8 cellular contexts compared by ENCODE assay signal in the genomic region with DNA sequence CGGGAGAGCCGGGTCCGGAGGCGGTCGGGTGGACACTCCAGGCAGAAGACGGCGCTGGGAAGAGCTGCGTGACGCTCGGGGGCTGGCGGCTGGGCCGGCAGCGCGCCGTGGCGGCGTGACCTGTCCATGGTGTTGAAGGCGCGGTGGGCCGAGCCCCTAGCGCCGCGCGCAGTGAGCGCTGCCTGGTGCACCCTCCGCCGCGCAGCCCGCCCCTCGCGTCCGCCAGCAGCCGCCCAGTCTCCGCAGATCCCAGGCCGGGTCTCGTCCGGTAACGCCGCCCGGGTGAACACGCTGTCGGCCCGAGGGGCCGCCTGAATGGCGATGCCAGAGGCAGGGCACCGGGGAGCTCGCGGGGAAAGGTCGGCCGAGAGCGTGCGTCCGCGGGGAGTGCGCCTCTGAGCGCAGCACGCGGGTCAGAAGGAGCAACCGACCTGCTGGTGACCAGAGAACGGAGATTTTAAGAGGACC. TPM values are rescaled to one million over a fixed set of nuclear protein-coding genes. Genes with fewer than 3 reads are reported as not detected.
DNase-seq lines count a peak whose midpoint lies in the region; ATAC-seq, FAIRE-seq and TF ChIP-seq lines count a peak whose summit lies in the region.

No MANE protein-coding gene starts in this region.

- in situ Hi-C loops in KBM-7 (cut with MboI; ENCODE audit: low pct_unique_long_range_greater_than_20kb, low sequenced_read_pairs): no loop called here

- ATAC-seq in Right ventricle myocardium superior (ENCODE audit: poor library complexity) (peak; percentile 94), pancreas (peak; percentile 67 to 80 (median 74)), GM18517 (IDR thresholded peaks at IDR 0.05; ENCODE audit: unreplicated experiment) (no peak), HG03521 (IDR thresholded peaks at IDR 0.05; ENCODE audit: unreplicated experiment) (no peak)

- FAIRE-seq in pancreas (lab: Jason Lieb, UNC): no peak

- no peaks in the 10 kb centered on the region for H3K27me3 Mint-ChIP-seq in activated naive CD4-positive, alpha-beta T cell treated with anti-CD3 and anti-CD28 coated beads, Interleukin-2, amount 10 ng/mL, durations not matched to agents 7 days and 5 days

- peaks cover 0 to 12% (median 7%) of the 10 kb centered on the region in 3 donors for H3K4me1 ChIP-seq in pancreas

- H3K27ac ChIP-seq in pancreas: no peak overlapping the region

- H3K36me3 Mint-ChIP-seq in activated naive CD4-positive, alpha-beta T cell treated with anti-CD3 and anti-CD28 coated beads, Interleukin-2, amount 10 ng/mL, durations not matched to agents 7 days and 5 days: peaks cover 2% of the 10 kb centered on the region

- H3K4me3 Mint-ChIP-seq in activated naive CD4-positive, alpha-beta T cell treated with anti-CD3 and anti-CD28 coated beads, Interleukin-2, amount 10 ng/mL, durations not matched to agents 7 days and 5 days: peak overlapping the region; percentile 68

- WGBS in pancreas, 2 donors: 0% methylated on average over 48 to 60 of the region's 60 CpGs

- no peak overlapping the region for H3K27ac Mint-ChIP-seq in activated naive CD4-positive, alpha-beta T cell treated with anti-CD3 and anti-CD28 coated beads, Interleukin-2, amount 10 ng/mL, durations not matched to agents 7 days and 5 days

- no peaks in the 10 kb centered on the region for H3K9me3 Mint-ChIP-seq in activated naive CD4-positive, alpha-beta T cell treated with anti-CD3 and anti-CD28 coated beads, Interleukin-2, amount 10 ng/mL, durations not matched to agents 7 days and 5 days

- peak overlapping the region; percentile 39 to 58 (median 56) for H3K4me3 ChIP-seq in pancreas

- DNase-seq in DMS53 (lab: John Stamatoyannopoulos, UW) (peak; percentile 81), KBM-7 (peak; percentile 42), Right ventricle myocardium superior (peak; percentile 46), pancreas (peak in 3 of 6 donors; percentile 18 to 75 (median 27)), dedifferentiated amniotic fluid mesenchymal stem cell (ENCODE audit: extremely low spot score) (no peak)
- peak; percentile 57 for DNase-seq in activated naive CD4-positive, alpha-beta T cell treated with anti-CD3 and anti-CD28 coated beads, Interleukin-2, amount 10 ng/mL, durations not matched to agents 7 days and 5 days

- no peaks in the 10 kb centered on the region for H3K36me3 ChIP-seq in pancreas

- H3K27me3 ChIP-seq in pancreas: peaks cover 0 to 3% (median 0%) of the 10 kb centered on the region in 4 donors

- CTCF ChIA-PET in activated naive CD4-positive, alpha-beta T cell treated with anti-CD3 and anti-CD28 coated beads, Interleukin-2, amount 10 ng/mL, durations not matched to agents 7 days and 5 days (lab: Charles Lee): interaction anchor here (1.5 kb wide), 1 partner anchor 460 kb away, joined by 10 read pairs; no protein-coding TSS in a partner anchor

- H3K4me1 Mint-ChIP-seq in activated naive CD4-positive, alpha-beta T cell treated with anti-CD3 and anti-CD28 coated beads, Interleukin-2, amount 10 ng/mL, durations not matched to agents 7 days and 5 days: peaks cover 26% of the 10 kb centered on the region

- intact Hi-C loops in Right ventricle myocardium superior (cut with DNase I) (no loop called here), pancreas (cut with DNase I) (no loop called here)

- no peak for TF ChIP-seq CTCF in pancreas (IDR thresholded peaks at IDR 0.05)

- no peaks in the 10 kb centered on the region for H3K9me3 ChIP-seq in pancreas

RNA-seq across cellular contexts. Expression of a gene that starts 0.7 kb away (rescaled TPM):
- total RNA-seq in Right ventricle myocardium superior (35.4 TPM), pancreas (1 to 10 TPM; 1.4 to 3.0 (median 2.2) TPM)
- polyA plus RNA-seq in pancreas: 1 to 10 TPM in 1 of 2 donors, under 1 TPM in 1; 0.42 to 2.2 TPM

RNA-seq across cellular contexts. Expression of a gene that starts 58.5 kb away (rescaled TPM):
- 136 TPM for total RNA-seq in Right ventricle myocardium superior
- total RNA-seq in pancreas: 10 to 100 TPM; 19.6 to 36.5 (median 28.3) TPM
- polyA plus RNA-seq in pancreas: 10 to 100 TPM; 27.5 to 44.9 TPM

Comparison
In these comparisons a context has a peak if more than half of its experiments do, and no peak if none do; other contexts are left out.
1. ATAC-seq: peak in Right ventricle myocardium superior (single experiment) and pancreas (4 of 4); none in GM18517 (single experiment) and HG03521 (single experiment).